ENCODE assay signal across 16 cellular contexts in the genomic region with DNA sequence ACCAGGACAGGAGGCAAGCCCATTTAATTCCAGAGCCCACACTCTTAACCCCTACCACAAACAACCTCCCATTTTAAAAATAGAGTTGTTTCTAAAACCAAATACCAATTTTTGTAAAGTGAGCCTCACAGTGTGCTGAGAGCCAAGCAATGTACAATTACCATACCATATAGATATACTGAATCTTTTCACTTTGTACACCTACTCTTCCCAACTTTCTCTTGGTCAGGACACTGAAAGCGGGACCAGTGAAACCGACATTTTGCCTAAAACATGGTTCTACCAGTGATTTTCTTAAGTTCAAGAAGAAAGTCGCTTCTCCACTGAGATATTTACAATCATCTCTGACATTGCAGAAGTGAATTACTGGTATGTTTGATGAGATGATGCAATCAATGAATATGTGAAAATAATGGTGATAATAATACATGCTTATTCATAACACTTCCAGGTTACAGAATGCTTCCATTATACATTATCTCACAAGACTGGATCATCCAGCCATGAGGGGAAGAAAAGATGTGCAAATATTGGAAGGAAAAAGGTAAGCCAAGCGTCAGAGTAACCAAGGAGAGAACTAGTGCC.
DNase-seq lines count a peak whose midpoint lies in the region; ATAC-seq, FAIRE-seq and TF ChIP-seq lines count a peak whose summit lies in the region.
"Had no signal": no experiment of that assay in that cellular context is flagged by ENCODE, and none has a peak within 500 bp of the region (broad histone marks: within the 10 kb centered on the region; RNA-seq: fewer than 3 reads in every experiment).

No MANE protein-coding gene starts in this region.

- H3K9me3 Mint-ChIP-seq in activated naive CD4-positive, alpha-beta T cell treated with anti-CD3 and anti-CD28 coated beads, Interleukin-2, amount 50 U/mL, for 72 hours, result peaks cover 6 to 7% of the 10 kb centered on the region in 2 donors
- H3K9me3 Mint-ChIP-seq in stimulated activated effector memory CD8-positive, alpha-beta T cell treated with anti-CD3 and anti-CD28 coated beads, Interleukin-12 subunit alpha, Interleukin-12 subunit beta, amount 100 ng/mL, for 72 hours, result no peaks in the 10 kb centered on the region

- FAIRE-seq in RCC 7860 (lab: Jason Lieb, UNC) (no peak), kidney (lab: Jason Lieb, UNC) (no peak)

- H3K4me3 ChIP-seq in PC-3 (ENCODE audit: low read length) (no peak overlapping the region), choroid plexus epithelial cell (ENCODE audit: low read depth, low read length) (no peak overlapping the region), kidney (ENCODE audit: low read length in 2 of 2) (no peak overlapping the region)
- H3K4me3 ChIP-seq: left lung, transverse colon had no signal

- H3K4me1 ChIP-seq in PC-3 (ENCODE audit: insufficient read depth, low read length) (peaks cover 20% of the 10 kb centered on the region), kidney (ENCODE audit: control insufficient read depth in 1 of 2, insufficient read depth in 1 of 2, low read depth in 1 of 2, low read length in 2 of 2) (peaks cover 10 to 11% of the 10 kb centered on the region in 2 donors)

- H3K9ac ChIP-seq in PC-3 (ENCODE audit: low read length) (peak overlapping the region; percentile 53; the same call in 1 of the 2 replicates), kidney (ENCODE audit: low read length in 2 of 2) (no peak overlapping the region)

- no peak overlapping the region for H2AFZ ChIP-seq in PC-3 (ENCODE audit: low read length)

- no peaks in the 10 kb centered on the region for H3K27me3 ChIP-seq in PC-3 (ENCODE audit: low read length)
- H3K27me3 ChIP-seq: left lung, transverse colon had no signal

- no peaks in the 10 kb centered on the region for H3K9me2 ChIP-seq in PC-3 (replicated peaks; ENCODE audit: low read length)

- no peak overlapping the region for H3K4me2 ChIP-seq in PC-3 (ENCODE audit: low read length)

- H3K36me3 ChIP-seq in PC-3 (ENCODE audit: low read depth, low read length) (no peaks in the 10 kb centered on the region), kidney (ENCODE audit: control insufficient read depth in 1 of 2, insufficient read depth in 2 of 2, low read length in 2 of 2) (no peaks in the 10 kb centered on the region)
- H3K36me3 ChIP-seq: left lung, transverse colon had no signal

- no peak for DNase-seq in activated naive CD4-positive, alpha-beta T cell treated with anti-CD3 and anti-CD28 coated beads, Interleukin-2, amount 50 U/mL, for 72 hours (ENCODE audit: low spot score in 2 of 2)
- no peak for DNase-seq in activated naive CD4-positive, alpha-beta T cell treated with anti-CD3 and anti-CD28 coated beads, Interleukin-2, amount 50 U/mL, for 16 hours
- DNase-seq in PC-3 (no peak), choroid plexus epithelial cell (ENCODE audit: low read depth) (peak; percentile 55), A172 (ENCODE audit: low spot score) (no peak), RCC 7860 (ENCODE audit: low spot score) (no peak), kidney (no peak)
- no peak for DNase-seq in stimulated activated effector memory CD8-positive, alpha-beta T cell treated with anti-CD3 and anti-CD28 coated beads, Interleukin-12 subunit alpha, Interleukin-12 subunit beta, amount 100 ng/mL, for 72 hours (ENCODE audit: low spot score in 2 of 2)
- DNase-seq: aorta; DND-41; left lung; NCI-H1930; NCI-H524 treated with DMSO at 0.1 percent for 48 hours; retina; stimulated activated CD4-positive, alpha-beta T cell treated with anti-CD3 and anti-CD28 coated beads, Interleukin-2, amount 100 ng/mL, for 24 hours; transverse colon had no signal

- H3K27ac ChIP-seq in PC-3 (ENCODE audit: low read length) (peak overlapping the region; percentile 78), kidney (ENCODE audit: low read depth in 2 of 2, low read length in 2 of 2) (no peak overlapping the region)

- H3K79me2 ChIP-seq in PC-3 (ENCODE audit: low read length), result peaks cover 45% of the 10 kb centered on the region

- peaks cover 87% of the 10 kb centered on the region for H3K4me1 Mint-ChIP-seq in stimulated activated effector memory CD8-positive, alpha-beta T cell treated with anti-CD3 and anti-CD28 coated beads, Interleukin-12 subunit alpha, Interleukin-12 subunit beta, amount 100 ng/mL, for 72 hours

- peaks cover 16 to 20% of the 10 kb centered on the region in 2 donors for H3K36me3 Mint-ChIP-seq in activated naive CD4-positive, alpha-beta T cell treated with anti-CD3 and anti-CD28 coated beads, Interleukin-2, amount 50 U/mL, for 72 hours
- peaks cover 7% of the 10 kb centered on the region for H3K36me3 Mint-ChIP-seq in stimulated activated effector memory CD8-positive, alpha-beta T cell treated with anti-CD3 and anti-CD28 coated beads, Interleukin-12 subunit alpha, Interleukin-12 subunit beta, amount 100 ng/mL, for 72 hours

- no peak overlapping the region for H3K4me3 Mint-ChIP-seq in stimulated activated effector memory CD8-positive, alpha-beta T cell treated with anti-CD3 and anti-CD28 coated beads, Interleukin-12 subunit alpha, Interleukin-12 subunit beta, amount 100 ng/mL, for 72 hours

- H3K27ac Mint-ChIP-seq in activated naive CD4-positive, alpha-beta T cell treated with anti-CD3 and anti-CD28 coated beads, Interleukin-2, amount 50 U/mL, for 72 hours, result peak overlapping the region; percentile 7 to 30
- peak overlapping the region; percentile 65 for H3K27ac Mint-ChIP-seq in stimulated activated effector memory CD8-positive, alpha-beta T cell treated with anti-CD3 and anti-CD28 coated beads, Interleukin-12 subunit alpha, Interleukin-12 subunit beta, amount 100 ng/mL, for 72 hours

- no peaks in the 10 kb centered on the region for H3F3A ChIP-seq in PC-3 (ENCODE audit: low read length, unreplicated experiment)

- CTCF ChIA-PET in PC-3 (lab: Charles Lee), result no interaction called here

- H4K20me1 ChIP-seq in PC-3 (ENCODE audit: low read length), result no peaks in the 10 kb centered on the region

- intact Hi-C loops in PC-3 (cut with micrococcal nuclease), result no loop called here
- intact Hi-C loops in kidney (cut with DNase I), result no loop called here

- no peak for ATAC-seq in activated naive CD4-positive, alpha-beta T cell treated with anti-CD3 and anti-CD28 coated beads, Interleukin-2, amount 50 U/mL, for 72 hours
- ATAC-seq in PC-3, result no peak
- ATAC-seq in stimulated activated effector memory CD8-positive, alpha-beta T cell treated with anti-CD3 and anti-CD28 coated beads, Interleukin-12 subunit alpha, Interleukin-12 subunit beta, amount 100 ng/mL, for 72 hours, result no peak
- ATAC-seq: left lung had no signal

- no peak for TF ChIP-seq CTCF in PC-3 (conservative IDR thresholded peaks at IDR 0.05; ENCODE audit: low read depth, low read length)
- TF ChIP-seq CTCF in choroid plexus epithelial cell (conservative IDR thresholded peaks at IDR 0.05; ENCODE audit: low read depth, low read length), result no peak
- TF ChIP-seq CTCF in kidney (IDR thresholded peaks at IDR 0.05; ENCODE audit: borderline replicate concordance, extremely low read depth, insufficient read depth), result no peak

- BruUV-seq in PC-3 (replicated peaks; lab: Mats Ljungman, UMichigan), result no TSS peak

- H3K9me3 ChIP-seq in PC-3 (ENCODE audit: low read length) (no peaks in the 10 kb centered on the region), kidney (ENCODE audit: control insufficient read depth in 1 of 2, low read length in 2 of 2) (no peaks in the 10 kb centered on the region)
- H3K9me3 ChIP-seq: left lung, transverse colon had no signal

- POLR2A ChIA-PET in PC-3 (lab: Charles Lee; ENCODE audit: unreplicated experiment), result no interaction called here
